In genomic region chr2:19786408-19787058, GRCh38 we compare ENCODE assay signal across 9 cellular contexts.
DNase-seq lines count a peak whose midpoint lies in the region; ATAC-seq, FAIRE-seq and TF ChIP-seq lines count a peak whose summit lies in the region.
"Had no signal": no experiment of that assay in that cellular context is flagged by ENCODE, and none has a peak within 500 bp of the region (broad histone marks: within the 10 kb centered on the region; RNA-seq: fewer than 3 reads in every experiment).

No MANE protein-coding gene starts in this region.

- H3K4me3 ChIP-seq in K562, result no peak overlapping the region

- no peaks in the 10 kb centered on the region for H3K79me2 ChIP-seq in K562 (ENCODE audit: control insufficient read depth, insufficient read depth, low read length)

- TF ChIP-seq CTCF in K562 (IDR thresholded peaks at IDR 0.05 in 2 of 3, conservative IDR thresholded peaks at IDR 0.05 in 1 of 3; ENCODE audit: insufficient read depth in 2 of 3, low read depth in 1 of 3, low read length in 3 of 3), result no peak

- DNase-seq in DMS53 (lab: John Stamatoyannopoulos, UW), result peak; percentile 28
- no peak for DNase-seq in DMS53 treated with DMSO at 0.1 percent for 48 hours (lab: John Stamatoyannopoulos, UW; ENCODE audit: unreplicated experiment)
- DNase-seq in K562 (ENCODE audit: extremely low read depth in 1 of 4, low spot score in 3 of 4), result peak; percentile 44 to 83 (median 62)
- no peak for DNase-seq in effector memory CD8-positive, alpha-beta T cell
- DNase-seq in 8988T, result no peak

- peak overlapping the region; percentile 53 for H3K4me2 ChIP-seq in K562 (ENCODE audit: insufficient read depth, low read length)

- FAIRE-seq in K562 (lab: Jason Lieb, UNC), result peak; percentile 96

- peaks cover 7% of the 10 kb centered on the region for H3K9me3 Mint-ChIP-seq in stimulated activated memory B cell treated with anti-CD40 and anti-IgM and Interleukin-4, amounts not matched to agents 10 μg/mL and 1 μg/mL and 100 μg/mL, for 72 hours
- peaks cover 0 to 2% of the 10 kb centered on the region in 2 donors for H3K9me3 Mint-ChIP-seq in effector memory CD8-positive, alpha-beta T cell

- peak; percentile 74 for ATAC-seq in HG03442 (IDR thresholded peaks at IDR 0.05; ENCODE audit: unreplicated experiment)
- ATAC-seq in K562, result peak; percentile 95
- peak; percentile 66 for ATAC-seq in stimulated activated memory B cell treated with anti-CD40 and anti-IgM and Interleukin-4, amounts not matched to agents 10 μg/mL and 1 μg/mL and 100 μg/mL, for 72 hours
- no peak for ATAC-seq in effector memory CD8-positive, alpha-beta T cell (replicated peaks)
- ATAC-seq in GM19035 (IDR thresholded peaks at IDR 0.05; ENCODE audit: unreplicated experiment), result no peak

- peak overlapping the region; percentile 85 for H2AFZ ChIP-seq in K562 (ENCODE audit: low read depth, low read length)

- no peaks in the 10 kb centered on the region for H3K36me3 Mint-ChIP-seq in stimulated activated memory B cell treated with anti-CD40 and anti-IgM and Interleukin-4, amounts not matched to agents 10 μg/mL and 1 μg/mL and 100 μg/mL, for 72 hours
- peaks cover 3% of the 10 kb centered on the region for H3K36me3 Mint-ChIP-seq in effector memory CD8-positive, alpha-beta T cell (ENCODE audit: insufficient read depth)

- in situ Hi-C loops in K562 (cut with MboI), result no loop called here

- H3K9me3 ChIP-seq in K562 (replicated peaks; ENCODE audit: control insufficient read depth, insufficient read depth, low read depth, low read length), result no peaks in the 10 kb centered on the region

- peak; percentile 79 for TF ChIP-seq EP300 in K562 (IDR thresholded peaks at IDR 0.05; ENCODE audit: low read length)

- no peaks in the 10 kb centered on the region for H3K4me1 Mint-ChIP-seq in stimulated activated memory B cell treated with anti-CD40 and anti-IgM and Interleukin-4, amounts not matched to agents 10 μg/mL and 1 μg/mL and 100 μg/mL, for 72 hours
- no peaks in the 10 kb centered on the region for H3K4me1 Mint-ChIP-seq in effector memory CD8-positive, alpha-beta T cell (ENCODE audit: low read depth in 2 of 2)

- peak overlapping the region; percentile 2 to 47; a peak in 3 of 4 replicates for H3K9ac ChIP-seq in K562 (ENCODE audit: insufficient read depth in 1 of 2, low read depth in 2 of 2, low read length in 2 of 2)

- H3K27me3 Mint-ChIP-seq in stimulated activated memory B cell treated with anti-CD40 and anti-IgM and Interleukin-4, amounts not matched to agents 10 μg/mL and 1 μg/mL and 100 μg/mL, for 72 hours, result peaks cover 29% of the 10 kb centered on the region
- peaks cover 11 to 65% of the 10 kb centered on the region in 2 donors for H3K27me3 Mint-ChIP-seq in effector memory CD8-positive, alpha-beta T cell

- H4K20me1 ChIP-seq in K562 (replicated peaks; ENCODE audit: control insufficient read depth, insufficient read depth, low read length), result no peaks in the 10 kb centered on the region

- H3K27ac ChIP-seq in K562 (ENCODE audit: extremely low read depth, low read depth, low read length), result peak overlapping the region; percentile 90
- H3K27ac ChIP-seq: 22Rv1 had no signal

- peaks cover 15 to 22% of the 10 kb centered on the region in 2 experiments for H3K4me1 ChIP-seq in K562 (replicated peaks in 1 of 2; ENCODE audit: control insufficient read depth in 2 of 2, insufficient read depth in 2 of 2, low read length in 2 of 2)

- no peak overlapping the region for H3K4me3 Mint-ChIP-seq in stimulated activated memory B cell treated with anti-CD40 and anti-IgM and Interleukin-4, amounts not matched to agents 10 μg/mL and 1 μg/mL and 100 μg/mL, for 72 hours
- H3K4me3 Mint-ChIP-seq in effector memory CD8-positive, alpha-beta T cell, result no peak overlapping the region

- no peaks in the 10 kb centered on the region for H3K27me3 ChIP-seq in K562 (ENCODE audit: control insufficient read depth in 2 of 2, insufficient read depth in 2 of 2, low read length in 2 of 2)

- BruUV-seq in K562 (replicated peaks; lab: Mats Ljungman, UMichigan), result TSS peak; percentile 85

- H3K9me1 ChIP-seq in K562 (ENCODE audit: control insufficient read depth, insufficient read depth, low read length), result no peaks in the 10 kb centered on the region

- no peak for TF ChIP-seq RAD21 in K562 (CRISPR knock-in tag; conservative IDR thresholded peaks at IDR 0.05 in 1 of 2, IDR thresholded peaks at IDR 0.05 in 1 of 2)

- intact Hi-C loops in K562 (cut with micrococcal nuclease), result no loop called here

- H3K36me3 ChIP-seq in K562 (ENCODE audit: control insufficient read depth, insufficient read depth, low read length), result no peaks in the 10 kb centered on the region

- peak overlapping the region; percentile 33 for H3K27ac Mint-ChIP-seq in stimulated activated memory B cell treated with anti-CD40 and anti-IgM and Interleukin-4, amounts not matched to agents 10 μg/mL and 1 μg/mL and 100 μg/mL, for 72 hours
- no peak overlapping the region for H3K27ac Mint-ChIP-seq in effector memory CD8-positive, alpha-beta T cell

- 6% methylated on average over 5 of the region's 5 CpGs for WGBS in K562 (ENCODE audit: insufficient coverage, low coverage, missing lambda C conversion rate)

- POLR2A ChIA-PET in K562 (lab: Yijun Ruan, JAX), result interaction anchor here (0.6 to 1.6 kb wide), 4 partner anchors 9 to 1680 kb away, joined by 3 read pairs; no protein-coding TSS in a partner anchor

- peak; percentile 37; the same call in 1 of the 2 replicates for TF ChIP-seq POLR2A in K562 (conservative IDR thresholded peaks at IDR 0.05)

- CTCF ChIA-PET in K562 (lab: Yijun Ruan, JAX; ENCODE audit: low intra/inter-chr PET ratio), result no interaction called here

TF ChIP-seq in K562, 482 proteins besides CTCF, POLR2A, EP300 and RAD21 (continues in another document):
- TF ChIP-seq ZNF134 (CRISPR knock-in tag; conservative IDR thresholded peaks at IDR 0.05) (no peak), FOSL1 (tag; conservative IDR thresholded peaks at IDR 0.05) (peak; percentile 87), U2AF1 (optimal IDR thresholded peaks at IDR 0.05; ENCODE audit: low read depth, low read length) (no peak), DNMT1 (IDR thresholded peaks at IDR 0.05) (no peak), ZBTB9 (CRISPR knock-in tag; IDR thresholded peaks at IDR 0.05) (0 out of 2 replicates have a peak, but pooled peaks have one; percentile 45), SMARCE1 (IDR thresholded peaks at IDR 0.05) (peak; percentile 90), ETV6 (IDR thresholded peaks at IDR 0.05; ENCODE audit: borderline replicate concordance in 1 of 2, low read depth in 2 of 2, low read length in 1 of 2) (no peak), ETV6 (CRISPR knock-in tag; IDR thresholded peaks at IDR 0.05; ENCODE audit: borderline replicate concordance) (no peak), CBX5 (IDR thresholded peaks at IDR 0.05; ENCODE audit: borderline replicate concordance, low read depth) (no peak), ZSCAN32 (CRISPR knock-in tag; IDR thresholded peaks at IDR 0.05) (peak; percentile 33; the same call in 1 of the 2 replicates), ZNF212 (CRISPR knock-in tag; IDR thresholded peaks at IDR 0.05) (no peak), SIRT6 (IDR thresholded peaks at IDR 0.05; ENCODE audit: low read depth, low read length) (no peak), ARNT (IDR thresholded peaks at IDR 0.05) (peak in 1 of 2 experiments; percentile 57; a peak in 1 of 4 replicates), SFPQ (IDR thresholded peaks at IDR 0.05; ENCODE audit: low read depth, low read length) (no peak), TEAD4 (IDR thresholded peaks at IDR 0.05; ENCODE audit: low read length) (peak; percentile 55; the same call in 1 of the 2 replicates), TEAD4 (CRISPR knock-in tag; IDR thresholded peaks at IDR 0.05; ENCODE audit: borderline replicate concordance) (no peak)
- TF ChIP-seq, protein P1, sequence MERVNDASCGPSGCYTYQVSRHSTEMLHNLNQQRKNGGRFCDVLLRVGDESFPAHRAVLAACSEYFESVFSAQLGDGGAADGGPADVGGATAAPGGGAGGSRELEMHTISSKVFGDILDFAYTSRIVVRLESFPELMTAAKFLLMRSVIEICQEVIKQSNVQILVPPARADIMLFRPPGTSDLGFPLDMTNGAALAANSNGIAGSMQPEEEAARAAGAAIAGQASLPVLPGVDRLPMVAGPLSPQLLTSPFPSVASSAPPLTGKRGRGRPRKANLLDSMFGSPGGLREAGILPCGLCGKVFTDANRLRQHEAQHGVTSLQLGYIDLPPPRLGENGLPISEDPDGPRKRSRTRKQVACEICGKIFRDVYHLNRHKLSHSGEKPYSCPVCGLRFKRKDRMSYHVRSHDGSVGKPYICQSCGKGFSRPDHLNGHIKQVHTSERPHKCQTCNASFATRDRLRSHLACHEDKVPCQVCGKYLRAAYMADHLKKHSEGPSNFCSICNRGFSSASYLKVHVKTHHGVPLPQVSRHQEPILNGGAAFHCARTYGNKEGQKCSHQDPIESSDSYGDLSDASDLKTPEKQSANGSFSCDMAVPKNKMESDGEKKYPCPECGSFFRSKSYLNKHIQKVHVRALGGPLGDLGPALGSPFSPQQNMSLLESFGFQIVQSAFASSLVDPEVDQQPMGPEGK (CRISPR knock-in tag; IDR thresholded peaks at IDR 0.05; ENCODE audit: borderline replicate concordance), result no peak

Comparison
In these comparisons a context has a peak if more than half of its experiments do, and no peak if none do; other contexts are left out.
1. DNase-seq: peak in DMS53 (single experiment) and K562 (4 of 4); none in DMS53 treated with DMSO at 0.1 percent for 48 hours (single experiment), effector memory CD8-positive, alpha-beta T cell (0 of 3) and 8988T (single experiment).
2. ATAC-seq: peak in HG03442 (single experiment), K562 (single experiment) and stimulated activated memory B cell treated with anti-CD40 and anti-IgM and Interleukin-4, amounts not matched to agents 10 μg/mL and 1 μg/mL and 100 μg/mL, for 72 hours (single experiment); none in effector memory CD8-positive, alpha-beta T cell (single experiment) and GM19035 (single experiment).